In genomic region chr11:103326070-103326794, GRCh38 we compare ENCODE assay signal across 1 cellular context.
TF ChIP-seq lines count a peak whose summit lies in the region.

No MANE protein-coding gene starts in this region.

TF ChIP-seq in H1, 55 proteins besides CTCF, POLR2A, EP300 and RAD21:
- 0 out of 2 replicates have a peak, but pooled peaks have one; percentile 32 for TF ChIP-seq RBBP5 (IDR thresholded peaks at IDR 0.05; ENCODE audit: borderline replicate concordance, low read depth, low read length)
- TF ChIP-seq TEAD4 (IDR thresholded peaks at IDR 0.05; ENCODE audit: low read depth, low read length), result 0 out of 2 replicates have a peak, but pooled peaks have one; percentile 18
- no peak for TF ChIP-seq SAP30 (IDR thresholded peaks at IDR 0.05; ENCODE audit: insufficient read depth, insufficient replicate concordance, low read length)
- no peak for TF ChIP-seq NANOG (IDR thresholded peaks at IDR 0.05; ENCODE audit: insufficient read depth, low read depth, low read length, poor library complexity, severe bottlenecking)
- TF ChIP-seq HDAC2 (IDR thresholded peaks at IDR 0.05; ENCODE audit: borderline replicate concordance in 1 of 2, low read depth in 2 of 2, low read length in 2 of 2), result 0 out of 4 replicates have a peak, but pooled peaks of 1 of the 2 experiments have one; percentile 30
- no peak for TF ChIP-seq POLR2AphosphoS5 (IDR thresholded peaks at IDR 0.05; ENCODE audit: low read depth, low read length)
- peak; percentile 45 for TF ChIP-seq ASH2L (IDR thresholded peaks at IDR 0.05; ENCODE audit: low read length)
- TF ChIP-seq TCF12 (IDR thresholded peaks at IDR 0.05; ENCODE audit: low read depth, low read length), result no peak
- no peak for TF ChIP-seq SIRT6 (IDR thresholded peaks at IDR 0.05; ENCODE audit: low read length)
- TF ChIP-seq RFX5 (IDR thresholded peaks at IDR 0.05; ENCODE audit: borderline replicate concordance, low read depth, low read length), result no peak
- no peak for TF ChIP-seq CHD1 (IDR thresholded peaks at IDR 0.05; ENCODE audit: low read depth, low read length)
